17 cellular contexts compared by ENCODE assay signal in genomic region chr2:119638246-119638645, GRCh38.
"Had no signal": no experiment of that assay in that cellular context is flagged by ENCODE, and none has a peak within 500 bp of the region (broad histone marks: within the 10 kb centered on the region; RNA-seq: fewer than 3 reads in every experiment).

No MANE protein-coding gene starts in this region.

- H3K36me3 ChIP-seq: heart left ventricle, neutrophil, right atrium auricular region, thoracic aorta had no signal

- DNase-seq: central memory CD4-positive, alpha-beta T cell; effector CD8-positive, alpha-beta T cell; heart left ventricle; hippocampal formation; mesendoderm; naive B cell; psoas muscle; small intestine; stimulated activated CD4-positive, alpha-beta T cell treated with anti-CD3 and anti-CD28 coated beads, Interleukin-12 subunit alpha, Interleukin-12 subunit beta, amount 100 ng/mL, for 4 hours; stimulated activated naive CD8-positive, alpha-beta T cell treated with anti-CD3 and anti-CD28 coated beads, Interleukin-15, Interleukin-2, amounts not matched to agents 100 U/mL and 50 U/mL, for 24 hours; trophoblast cell had no signal

- H3K27me3 ChIP-seq: right atrium auricular region had no signal

- H3K4me1 ChIP-seq: psoas muscle, right atrium auricular region had no signal

- ATAC-seq: heart left ventricle; psoas muscle; stimulated activated naive CD8-positive, alpha-beta T cell treated with anti-CD3 and anti-CD28 coated beads, Interleukin-15, Interleukin-2, amounts not matched to agents 100 U/mL and 50 U/mL, for 24 hours had no signal

- H3K27ac Mint-ChIP-seq: naive B cell, nephron had no signal

- H3K27ac ChIP-seq: coronary artery, heart left ventricle, neutrophil, psoas muscle, right atrium auricular region, thoracic aorta had no signal

- H3K9me3 ChIP-seq: neutrophil, psoas muscle, right atrium auricular region, thoracic aorta had no signal

- H3K4me3 ChIP-seq: coronary artery, heart left ventricle, psoas muscle, right atrium auricular region, thoracic aorta had no signal

- H3K4me3 Mint-ChIP-seq: naive B cell, nephron had no signal

- H3K36me3 Mint-ChIP-seq: naive B cell had no signal

- FAIRE-seq: frontal cortex, small intestine had no signal
